In the genomic region with DNA sequence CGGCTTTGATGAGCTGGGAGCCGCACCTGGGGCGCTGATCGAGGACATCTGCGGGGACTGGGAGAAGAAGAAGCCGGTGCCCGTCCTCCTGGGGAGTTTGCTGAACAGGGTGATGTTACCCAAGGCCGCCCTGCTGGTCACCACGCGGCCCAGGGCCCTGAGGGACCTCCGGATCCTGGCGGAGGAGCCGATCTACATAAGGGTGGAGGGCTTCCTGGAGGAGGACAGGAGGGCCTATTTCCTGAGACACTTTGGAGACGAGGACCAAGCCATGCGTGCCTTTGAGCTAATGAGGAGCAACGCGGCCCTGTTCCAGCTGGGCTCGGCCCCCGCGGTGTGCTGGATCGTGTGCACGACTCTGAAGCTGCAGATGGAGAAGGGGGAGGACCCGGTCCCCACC, we compare ENCODE assay signal across 8 cellular contexts. TPM values are rescaled to one million over a fixed set of nuclear protein-coding genes. Genes with fewer than 3 reads are reported as not detected.
"Had no signal": no experiment of that assay in that cellular context is flagged by ENCODE, and none has a peak within 500 bp of the region (broad histone marks: within the 10 kb centered on the region; RNA-seq: fewer than 3 reads in every experiment).

No MANE protein-coding gene starts in this region.

RNA-seq across cellular contexts. Expression of a gene that starts 16.4 kb away (rescaled TPM):
- total RNA-seq: LHCN-M2, MCF 10A, NCI-H460, OCI-LY7, SJSA1 had no signal

RNA-seq across cellular contexts. Expression of a gene that starts 35.2 kb away (rescaled TPM):
- total RNA-seq: LHCN-M2, MCF 10A, NCI-H460, Peyer's patch, Right ventricle myocardium superior, SJSA1 had no signal
- polyA plus RNA-seq: SK-N-SH had no signal

RNA-seq across cellular contexts. Expression of a gene that starts 55.5 kb away (rescaled TPM):
- total RNA-seq: LHCN-M2, MCF 10A, SJSA1 had no signal
